12 cellular contexts compared by ENCODE assay signal in genomic region chr3:37968232-37968631, GRCh38.
"Had no signal": no experiment of that assay in that cellular context is flagged by ENCODE, and none has a peak within 500 bp of the region (broad histone marks: within the 10 kb centered on the region; RNA-seq: fewer than 3 reads in every experiment).

No MANE protein-coding gene starts in this region.

- H3K9me3 ChIP-seq: ascending aorta, tibial artery, vagina had no signal

- H3K4me3 ChIP-seq: ascending aorta, smooth muscle cell, tibial artery, vagina had no signal

- DNase-seq: activated B cell treated with CpG ODN at 0.5 μM for 24 hours; activated CD4-positive, alpha-beta T cell treated with anti-CD3 and anti-CD28 coated beads, Interleukin-2, amount 10 ng/mL, durations not matched to agents 7 days and 5 days; activated naive CD4-positive, alpha-beta T cell treated with Interleukin-2 at 50 U/mL for 16 hours; kidney glomerular epithelial cell; naive thymus-derived CD4-positive, alpha-beta T cell; retina; SHP77 treated with DMSO at 0.1 percent for 48 hours; stimulated activated naive CD8-positive, alpha-beta T cell treated with anti-CD3 and anti-CD28 coated beads, Interleukin-15, amount 100 ng/mL, for 72 hours had no signal

- H3K36me3 ChIP-seq: vagina had no signal

- H3K27me3 ChIP-seq: ascending aorta, tibial artery, vagina had no signal

- H3K27ac ChIP-seq: ascending aorta, tibial artery, vagina had no signal
